17 cellular contexts compared by ENCODE assay signal in the genomic region with DNA sequence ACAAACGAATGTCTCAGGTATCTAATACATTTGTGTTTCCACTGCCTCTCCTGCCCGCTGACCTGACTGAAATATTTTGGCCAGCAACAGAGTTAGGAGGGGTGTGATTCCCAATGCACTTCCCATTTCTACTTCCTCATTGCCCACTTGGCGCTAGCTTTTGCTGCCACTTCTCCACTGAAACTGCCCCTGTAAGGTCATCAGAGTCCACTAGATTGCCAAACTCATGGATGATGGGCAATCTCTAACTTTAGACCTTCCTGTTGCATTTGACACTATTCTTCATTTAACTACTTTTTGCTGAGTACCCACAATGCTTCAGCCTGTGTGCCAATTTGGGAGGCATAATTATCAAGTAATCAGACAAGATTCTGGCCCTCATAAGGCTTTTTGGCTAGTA. TPM values are rescaled to one million over a fixed set of nuclear protein-coding genes. Genes with fewer than 3 reads are reported as not detected.
DNase-seq lines count a peak whose midpoint lies in the region; ATAC-seq and TF ChIP-seq lines count a peak whose summit lies in the region.
"Had no signal": no experiment of that assay in that cellular context is flagged by ENCODE, and none has a peak within 500 bp of the region (broad histone marks: within the 10 kb centered on the region; RNA-seq: fewer than 3 reads in every experiment).

No MANE protein-coding gene starts in this region.

- no peaks in the 10 kb centered on the region for H3K9me3 ChIP-seq in lung (ENCODE audit: control insufficient read depth in 2 of 2, insufficient read depth in 1 of 2, low read length in 1 of 2)
- H3K9me3 ChIP-seq in aorta (ENCODE audit: control insufficient read depth, low read length) = no peaks in the 10 kb centered on the region
- H3K9me3 ChIP-seq: MG63 had no signal

- H3K27me3 ChIP-seq in lung (ENCODE audit: control insufficient read depth, insufficient read depth) (no peaks in the 10 kb centered on the region), aorta (ENCODE audit: control insufficient read depth in 1 of 2, insufficient read depth in 2 of 2, low read length in 1 of 2) (no peaks in the 10 kb centered on the region)
- H3K27me3 ChIP-seq: MG63 had no signal

- H3K9me3 Mint-ChIP-seq in stimulated activated naive CD8-positive, alpha-beta T cell treated with anti-CD3 and anti-CD28 coated beads, Interleukin-15, Interleukin-2, amounts not matched to agents 100 ng/mL and 50 ng/mL, for 24 hours = no peaks in the 10 kb centered on the region
- H3K9me3 Mint-ChIP-seq in dendritic cell treated with granulocyte-macrophage colony-stimulating factor and Interleukin-4, amounts not matched to agents 40 ng/mL and 50 ng/mL, for 4 days = no peaks in the 10 kb centered on the region
- H3K9me3 Mint-ChIP-seq: activated CD4-positive, alpha-beta memory T cell treated with anti-CD3 and anti-CD28 coated beads for 36 hours; immature natural killer cell; mesothelial cell of epicardium had no signal

- no peak for ATAC-seq in stimulated activated naive CD8-positive, alpha-beta T cell treated with anti-CD3 and anti-CD28 coated beads, Interleukin-15, Interleukin-2, amounts not matched to agents 100 U/mL and 50 U/mL, for 24 hours
- ATAC-seq in lung (ENCODE audit: insufficient read depth, low FRiP score) (peak; percentile 39), aorta (ENCODE audit: low FRiP score) (peak; percentile 42), GM18858 (IDR thresholded peaks at IDR 0.05; ENCODE audit: unreplicated experiment) (no peak)

- intact Hi-C loops in dendritic cell treated with granulocyte-macrophage colony-stimulating factor and Interleukin-4, amounts not matched to agents 40 ng/mL and 50 ng/mL, for 4 days (cut with micrococcal nuclease) = loop anchor here (5.0 to 10.0 kb wide), 2 partner anchors 33 to 51 kb away; partner anchors contain the start of gene GALC
- intact Hi-C loops in aorta (cut with DNase I) = no loop called here

- peaks cover 15% of the 10 kb centered on the region for H3K4me1 Mint-ChIP-seq in stimulated activated naive CD8-positive, alpha-beta T cell treated with anti-CD3 and anti-CD28 coated beads, Interleukin-15, Interleukin-2, amounts not matched to agents 100 ng/mL and 50 ng/mL, for 24 hours (ENCODE audit: low read depth)
- H3K4me1 Mint-ChIP-seq in dendritic cell treated with granulocyte-macrophage colony-stimulating factor and Interleukin-4, amounts not matched to agents 40 ng/mL and 50 ng/mL, for 4 days (ENCODE audit: low read depth) = peaks cover 60% of the 10 kb centered on the region
- H3K4me1 Mint-ChIP-seq: mesothelial cell of epicardium had no signal

- TF ChIP-seq CTCF in lung (IDR thresholded peaks at IDR 0.05; ENCODE audit: control extremely low read depth, extremely low read depth) = no peak

- 45 to 65% methylated on average over 3 of the region's 3 CpGs for WGBS in lung, 2 donors
- WGBS in aorta, 2 donors = 71 to 89% methylated on average over 3 of the region's 3 CpGs

- no peak for DNase-seq in stimulated activated naive CD8-positive, alpha-beta T cell treated with anti-CD3 and anti-CD28 coated beads, Interleukin-15, Interleukin-2, amounts not matched to agents 100 U/mL and 50 U/mL, for 24 hours
- DNase-seq in lung (ENCODE audit: low spot score) (peak; percentile 34), aorta (peak in 1 of 2 donors; percentile 49), D341Med (ENCODE audit: low spot score) (no peak)
- DNase-seq in activated CD8-positive, alpha-beta memory T cell treated with anti-CD3 and anti-CD28 coated beads, Interleukin-2, amount 50 U/mL, for 4 hours = no peak
- DNase-seq: activated T-cell treated with anti-CD3 and anti-CD28 coated beads, Interleukin-2, amount 50 U/mL, for 48 hours; immature natural killer cell; MG63; NCI-H2029; NCI-H510A treated with DMSO at 0.1 percent for 48 hours; stimulated activated CD4-positive, alpha-beta T cell treated with anti-CD3 and anti-CD28 coated beads, Interleukin-2, amount 100 ng/mL, for 24 hours had no signal

- peak overlapping the region; percentile 51 for H3K27ac Mint-ChIP-seq in stimulated activated naive CD8-positive, alpha-beta T cell treated with anti-CD3 and anti-CD28 coated beads, Interleukin-15, Interleukin-2, amounts not matched to agents 100 ng/mL and 50 ng/mL, for 24 hours
- H3K27ac Mint-ChIP-seq in dendritic cell treated with granulocyte-macrophage colony-stimulating factor and Interleukin-4, amounts not matched to agents 40 ng/mL and 50 ng/mL, for 4 days = peak overlapping the region; percentile 80
- H3K27ac Mint-ChIP-seq: immature natural killer cell, mesothelial cell of epicardium had no signal

- no peak overlapping the region for H3K4me3 Mint-ChIP-seq in stimulated activated naive CD8-positive, alpha-beta T cell treated with anti-CD3 and anti-CD28 coated beads, Interleukin-15, Interleukin-2, amounts not matched to agents 100 ng/mL and 50 ng/mL, for 24 hours
- H3K4me3 Mint-ChIP-seq in dendritic cell treated with granulocyte-macrophage colony-stimulating factor and Interleukin-4, amounts not matched to agents 40 ng/mL and 50 ng/mL, for 4 days = peak overlapping the region; percentile 43
- H3K4me3 Mint-ChIP-seq: activated CD4-positive, alpha-beta memory T cell treated with anti-CD3 and anti-CD28 coated beads for 36 hours; immature natural killer cell; mesothelial cell of epicardium had no signal

- H3K27ac ChIP-seq in lung (ENCODE audit: low read depth in 1 of 2, low read length in 1 of 2) (no peak overlapping the region), aorta (ENCODE audit: low read depth in 1 of 2, low read length in 2 of 2) (no peak overlapping the region)
- H3K27ac ChIP-seq: SK-N-MC had no signal

- H3K36me3 ChIP-seq in lung (ENCODE audit: control insufficient read depth in 2 of 2, insufficient read depth in 2 of 2, low read length in 2 of 2) (no peaks in the 10 kb centered on the region), aorta (ENCODE audit: control insufficient read depth in 1 of 2, insufficient read depth in 2 of 2, low read length in 1 of 2) (no peaks in the 10 kb centered on the region)
- H3K36me3 ChIP-seq: MG63 had no signal

- H3K4me3 ChIP-seq in lung (no peak overlapping the region), aorta (ENCODE audit: low read length in 2 of 2) (no peak overlapping the region)
- H3K4me3 ChIP-seq: MG63, SK-N-MC had no signal

- H3K36me3 Mint-ChIP-seq in stimulated activated naive CD8-positive, alpha-beta T cell treated with anti-CD3 and anti-CD28 coated beads, Interleukin-15, Interleukin-2, amounts not matched to agents 100 ng/mL and 50 ng/mL, for 24 hours (ENCODE audit: low read depth) = peaks cover 6% of the 10 kb centered on the region
- H3K36me3 Mint-ChIP-seq in dendritic cell treated with granulocyte-macrophage colony-stimulating factor and Interleukin-4, amounts not matched to agents 40 ng/mL and 50 ng/mL, for 4 days (ENCODE audit: low read depth) = peaks cover 6% of the 10 kb centered on the region
- H3K36me3 Mint-ChIP-seq: activated CD4-positive, alpha-beta memory T cell treated with anti-CD3 and anti-CD28 coated beads for 36 hours; mesothelial cell of epicardium had no signal

- H3K4me1 ChIP-seq in lung (ENCODE audit: control insufficient read depth in 2 of 2, insufficient read depth in 2 of 2, low read length in 2 of 2) = no peaks in the 10 kb centered on the region
- H3K4me1 ChIP-seq in aorta (ENCODE audit: control insufficient read depth in 1 of 2, insufficient read depth in 2 of 2, low read length in 2 of 2) = no peaks in the 10 kb centered on the region

- H3K27me3 Mint-ChIP-seq in stimulated activated naive CD8-positive, alpha-beta T cell treated with anti-CD3 and anti-CD28 coated beads, Interleukin-15, Interleukin-2, amounts not matched to agents 100 ng/mL and 50 ng/mL, for 24 hours = no peaks in the 10 kb centered on the region
- no peaks in the 10 kb centered on the region for H3K27me3 Mint-ChIP-seq in dendritic cell treated with granulocyte-macrophage colony-stimulating factor and Interleukin-4, amounts not matched to agents 40 ng/mL and 50 ng/mL, for 4 days
- H3K27me3 Mint-ChIP-seq: activated CD4-positive, alpha-beta memory T cell treated with anti-CD3 and anti-CD28 coated beads for 36 hours had no signal

RNA-seq across cellular contexts. Expression of gene GPR65, which starts 40.8 kb away (rescaled TPM):
- total RNA-seq in lung (1 to 10 TPM; 3.8 to 4.3 TPM), aorta (1 to 10 TPM; 2.8 to 3.9 TPM)
- polyA plus RNA-seq in lung (1 to 10 TPM; 2.1 to 8.1 TPM), aorta (1 to 10 TPM in 1 of 2 donors, under 1 TPM in 1; 0.28 to 1.9 TPM)
- total RNA-seq: mesothelial cell of epicardium had no signal

RNA-seq across cellular contexts. Expression of gene GALC, which starts 52.7 kb away (rescaled TPM):
- total RNA-seq in lung = 10 to 100 TPM; 37.6 to 51.1 TPM
- 10 to 100 TPM; 10.0 to 29.4 TPM for polyA plus RNA-seq in lung
- total RNA-seq in aorta = 10 to 100 TPM; 22.5 to 26.6 TPM
- polyA plus RNA-seq in aorta = 10 to 100 TPM in 1 of 2 donors, 1 to 10 TPM in 1; 7.1 to 10.9 TPM

Comparison
In these comparisons a context has a peak if more than half of its experiments do, and no peak if none do; other contexts are left out.
1. ATAC-seq: peak in lung (single experiment) and aorta (single experiment); none in stimulated activated naive CD8-positive, alpha-beta T cell treated with anti-CD3 and anti-CD28 coated beads, Interleukin-15, Interleukin-2, amounts not matched to agents 100 U/mL and 50 U/mL, for 24 hours (single experiment) and GM18858 (single experiment).